Comparison of ENCODE assay signal across 22 cellular contexts in genomic region chr1:197914510-197914909, GRCh38. TPM values are rescaled to one million over a fixed set of nuclear protein-coding genes. Genes with fewer than 3 reads are reported as not detected.
DNase-seq lines count a peak whose midpoint lies in the region; ATAC-seq, FAIRE-seq and TF ChIP-seq lines count a peak whose summit lies in the region.
"Had no signal": no experiment of that assay in that cellular context is flagged by ENCODE, and none has a peak within 500 bp of the region (broad histone marks: within the 10 kb centered on the region; RNA-seq: fewer than 3 reads in every experiment).

No MANE protein-coding gene starts in this region.

- CTCF ChIA-PET in PC-3 (lab: Charles Lee): interaction anchor here (0.8 to 1.0 kb wide), 2 partner anchors 296 to 395 kb away, joined by 3 read pairs; no protein-coding TSS in a partner anchor
- CTCF ChIA-PET in H1 (lab: Charles Lee; ENCODE audit: partially characterized antibody): interaction anchor here (0.7 to 6.4 kb wide), 24 partner anchors 9 to 553 kb away, joined by 3 to 112 read pairs (median 4); partner anchors contain the start of gene C1orf53

- no peak overlapping the region for H3K18ac ChIP-seq in H1 (ENCODE audit: extremely low read depth, low read length)

- H3K56ac ChIP-seq in H1 (replicated peaks; ENCODE audit: insufficient read length, low read depth, low read length): no peak overlapping the region

- no peak for TF ChIP-seq RAD21 in H1 (IDR thresholded peaks at IDR 0.05 in 1 of 2, conservative IDR thresholded peaks at IDR 0.05 in 1 of 2; ENCODE audit: low read depth in 2 of 2, low read length in 2 of 2)

- 6% methylated on average over 5 of the region's 5 CpGs; no CpG with 5 or more reads in 1 of the 2 experiments for WGBS in H1 (ENCODE audit: extremely low coverage in 1 of 2, insufficient coverage in 1 of 2, insufficient read length in 1 of 2, insufficient replicate concordance in 2 of 2, low coverage in 1 of 2, low lambda C conversion rate in 2 of 2, missing lambda C conversion rate in 1 of 2), 2 experiments

- no peaks in the 10 kb centered on the region for H3K36me3 ChIP-seq in H7 (replicated peaks; ENCODE audit: control insufficient read depth, insufficient read depth, low read length)
- H3K36me3 ChIP-seq in PC-3 (ENCODE audit: low read depth, low read length): no peaks in the 10 kb centered on the region
- H3K36me3 ChIP-seq in H1 (ENCODE audit: control insufficient read depth in 2 of 4, insufficient read depth in 4 of 4, low read length in 3 of 4): no peaks in the 10 kb centered on the region; a peak in 1 of 8 replicates
- H3K36me3 ChIP-seq: BE2C, SJSA1 had no signal

- H3K14ac ChIP-seq in H1 (ENCODE audit: insufficient read length): no peak overlapping the region

- no peaks in the 10 kb centered on the region for H3K79me1 ChIP-seq in H1 (ENCODE audit: low read depth, low read length)

- BruUV-seq in PC-3 (replicated peaks; lab: Mats Ljungman, UMichigan): no TSS peak

- peaks cover 4% of the 10 kb centered on the region for H3K23me2 ChIP-seq in H1 (ENCODE audit: low read depth, low read length)

- POLR2A ChIA-PET in PC-3 (lab: Charles Lee; ENCODE audit: unreplicated experiment) (no interaction called here), H1 (lab: Charles Lee; ENCODE audit: partially characterized antibody) (interaction anchor here (3.5 kb wide), 1 partner anchor 11 kb away, joined by 27 read pairs; the partner anchor contains the start of gene C1orf53)

- H3K4me2 ChIP-seq in PC-3 (ENCODE audit: low read length): no peak overlapping the region
- peak overlapping the region; percentile 16 to 74; a peak in 2 of 4 replicates for H3K4me2 ChIP-seq in H1 (ENCODE audit: insufficient read depth in 1 of 2, low read depth in 2 of 2, low read length in 2 of 2)
- H3K4me2 ChIP-seq: KMS-11 had no signal

- peaks cover 100% of the 10 kb centered on the region for H3K27me3 Mint-ChIP-seq in nephron (ENCODE audit: low read depth)

- H3F3A ChIP-seq in PC-3 (ENCODE audit: low read length, unreplicated experiment): no peaks in the 10 kb centered on the region

- no peak overlapping the region for H2BK120ac ChIP-seq in H1 (replicated peaks; ENCODE audit: low read depth, low read length)

- peak overlapping the region; percentile 99; the same call in 1 of the 2 replicates for H2AFZ ChIP-seq in PC-3 (ENCODE audit: low read length)
- H2AFZ ChIP-seq in H1 (ENCODE audit: low read length): no peak overlapping the region

- no peak for TF ChIP-seq CTCF in PC-3 (conservative IDR thresholded peaks at IDR 0.05; ENCODE audit: low read depth, low read length)
- no peak for TF ChIP-seq CTCF in H1 (IDR thresholded peaks at IDR 0.05; ENCODE audit: control extremely low read depth in 1 of 3, insufficient read depth in 1 of 3, low read depth in 1 of 3, low read length in 3 of 3)
- TF ChIP-seq CTCF in nephron (IDR thresholded peaks at IDR 0.05; ENCODE audit: unreplicated experiment in 3 of 3): no peak

- H4K8ac ChIP-seq in H1 (ENCODE audit: extremely low read depth, insufficient read depth, low read length): no peak overlapping the region

- no peak for ATAC-seq in PC-3
- ATAC-seq in GM18858 (IDR thresholded peaks at IDR 0.05; ENCODE audit: unreplicated experiment): no peak
- ATAC-seq in HG03460 (IDR thresholded peaks at IDR 0.05; ENCODE audit: unreplicated experiment): no peak
- ATAC-seq in left cardiac atrium: no peak
- ATAC-seq: Right ventricle myocardium inferior had no signal

- H3K27ac ChIP-seq in PC-3 (ENCODE audit: low read length) (no peak overlapping the region), H1 (ENCODE audit: low read depth, low read length) (no peak overlapping the region)
- H3K27ac ChIP-seq: KMS-11, SJSA1 had no signal

- H3K27me3 ChIP-seq in H7 (ENCODE audit: control insufficient read depth, insufficient read depth, low read length) (peaks cover 100% of the 10 kb centered on the region), PC-3 (ENCODE audit: low read length) (no peaks in the 10 kb centered on the region), H1 (replicated peaks in 1 of 4; ENCODE audit: control insufficient read depth in 3 of 4, extremely low read depth in 1 of 4, insufficient read depth in 3 of 4, low read length in 3 of 4) (peaks cover 99 to 100% (median 100%) of the 10 kb centered on the region in 4 experiments)

- H3K4ac ChIP-seq in H1 (replicated peaks; ENCODE audit: insufficient read length, low read depth, low read length): no peak overlapping the region

- no peaks in the 10 kb centered on the region for H3K9me3 ChIP-seq in PC-3 (ENCODE audit: low read length)
- H3K9me3 ChIP-seq in H1 (ENCODE audit: insufficient read depth in 2 of 2, low read depth in 1 of 2, low read length in 1 of 2): no peaks in the 10 kb centered on the region
- H3K9me3 ChIP-seq: BE2C, SJSA1 had no signal

- H2BK12ac ChIP-seq in H1 (ENCODE audit: low read depth, low read length): no peak overlapping the region; the same call in 1 of the 2 replicates

- H4K20me1 ChIP-seq in PC-3 (ENCODE audit: low read length) (no peaks in the 10 kb centered on the region), H1 (replicated peaks in 1 of 2; ENCODE audit: control insufficient read depth in 1 of 2, insufficient read depth in 2 of 2, low read length in 2 of 2) (peaks cover 16 to 17% of the 10 kb centered on the region in 2 experiments)

- TF ChIP-seq POLR2A in H1 (IDR thresholded peaks at IDR 0.05; ENCODE audit: control extremely low read depth in 1 of 2, low read depth in 2 of 2, low read length in 2 of 2): no peak

- peaks cover 60% of the 10 kb centered on the region for H3K4me1 Mint-ChIP-seq in nephron

- intact Hi-C loops in PC-3 (cut with micrococcal nuclease) (loop anchor here (2.0 to 10.0 kb wide), 2 partner anchors 300 to 770 kb away; no protein-coding TSS in a partner anchor), left cardiac atrium (cut with DNase I) (no loop called here)

- no peak overlapping the region for H4K5ac ChIP-seq in H1 (ENCODE audit: insufficient read length, low read depth, low read length)

- H2BK5ac ChIP-seq in H1 (ENCODE audit: low read depth, low read length): no peak overlapping the region

- FAIRE-seq in H1 (lab: Jason Lieb, UNC): no peak
- FAIRE-seq: HTR-8/SVneo had no signal

- H3K36me3 Mint-ChIP-seq in nephron (ENCODE audit: low read depth): no peaks in the 10 kb centered on the region

- H3K4me3 Mint-ChIP-seq in nephron: peak overlapping the region in 2 of 3 experiments; percentile 19 to 22

- no peak overlapping the region for H2BK20ac ChIP-seq in H1 (ENCODE audit: low read length)

- H3K79me2 ChIP-seq in PC-3 (ENCODE audit: low read length): no peaks in the 10 kb centered on the region
- H3K79me2 ChIP-seq in H1 (ENCODE audit: control insufficient read depth in 1 of 2, insufficient read depth in 2 of 2, low read length in 2 of 2): no peaks in the 10 kb centered on the region

- no peaks in the 10 kb centered on the region for H3K9me2 ChIP-seq in PC-3 (replicated peaks; ENCODE audit: low read length)

- H3K27ac Mint-ChIP-seq in nephron: no peak overlapping the region

- H3K4me3 ChIP-seq in H7 (ENCODE audit: insufficient read depth, low read depth, low read length): no peak overlapping the region
- H3K4me3 ChIP-seq in PC-3 (ENCODE audit: low read length): no peak overlapping the region
- no peak overlapping the region for H3K4me3 ChIP-seq in H1 (ENCODE audit: extremely low read depth in 1 of 4, insufficient read depth in 2 of 4, low read depth in 3 of 4, low read length in 4 of 4)
- H3K4me3 ChIP-seq: SJSA1 had no signal

- H3K23ac ChIP-seq in H1 (ENCODE audit: insufficient read length): no peak overlapping the region

- no peak overlapping the region for H3K9ac ChIP-seq in PC-3 (ENCODE audit: low read length)
- no peak overlapping the region for H3K9ac ChIP-seq in H1 (replicated peaks in 1 of 4; ENCODE audit: extremely low read depth in 1 of 4, low read depth in 3 of 4, low read length in 3 of 4)
- H3K9ac ChIP-seq: KMS-11 had no signal

- H4K91ac ChIP-seq in H1 (replicated peaks; ENCODE audit: insufficient read length, low read length): no peak overlapping the region

- H2BK15ac ChIP-seq in H1 (ENCODE audit: low read length): no peak overlapping the region

- TF ChIP-seq EP300 in H1 (IDR thresholded peaks at IDR 0.05; ENCODE audit: borderline replicate concordance in 1 of 2, low read depth in 2 of 2, low read length in 2 of 2): no peak

- H2AK5ac ChIP-seq in H1 (ENCODE audit: low read depth, low read length): no peak overlapping the region

- peaks cover 4% of the 10 kb centered on the region; the same call in 1 of the 2 replicates for H3K4me1 ChIP-seq in PC-3 (ENCODE audit: insufficient read depth, low read length)
- peaks cover 16 to 56% (median 30%) of the 10 kb centered on the region in 4 experiments for H3K4me1 ChIP-seq in H1 (replicated peaks in 1 of 4; ENCODE audit: control insufficient read depth in 3 of 4, insufficient read depth in 4 of 4, low read length in 3 of 4)
- H3K4me1 ChIP-seq: BE2C had no signal

- no peaks in the 10 kb centered on the region for H3K9me3 Mint-ChIP-seq in nephron

- DNase-seq in H7 (peak; percentile 44), PC-3 (no peak), H1 (ENCODE audit: low read depth in 1 of 2, low spot score in 2 of 2) (peak in 1 of 2 experiments; percentile 56), NCI-H1694 treated with DMSO at 0.1 percent for 48 hours (lab: John Stamatoyannopoulos, UW) (no peak), left cardiac atrium (no peak)
- DNase-seq: BE2C, GOT3, NCI-H146, NCI-H2029 treated with DMSO at 0.1 percent for 48 hours, NCI-H2171, NCI-H345, NCI-H524 treated with DMSO at 0.1 percent for 48 hours, OCI-M1, SW 1271 had no signal

RNA-seq across cellular contexts. Expression of gene LHX9, which starts 2.7 kb away (rescaled TPM):
- 0.03 TPM in 1 of 2 replicates, not detected in the other for total RNA-seq in H7 (2014; rRNA removed; shearing (Covaris generic))
- total RNA-seq in PC-3 (2014; rRNA removed) (0.12 and 0.80 TPM in 2 replicates), left cardiac atrium (under 1 TPM; 0.26 to 0.74 TPM)
- not detected in 2 replicates for total RNA-seq in H1 (2021; fragmentation: NEBNext Ultra II Directional; extraction: Animal tissue kit (Norgen Biotek cat#: 25700))
- not detected in 2 replicates for polyA plus RNA-seq in H1 (2011; rRNA removed)
- polyA plus RNA-seq in H1 (2011; cell fraction: cytosol; rRNA removed): not detected
- polyA plus RNA-seq in H1 (2011; cell fraction: nucleus; rRNA removed): not detected
- polyA plus RNA-seq in H1 (2012, experiment 1 of 2): not detected in 4 replicates
- not detected for polyA plus RNA-seq in H1 (2012, experiment 2 of 2)
- under 0.01 TPM for polyA plus RNA-seq in H1 (2013, experiment 1 of 2)
- 0.02 TPM for polyA plus RNA-seq in H1 (2013, experiment 2 of 2)
- polyA minus RNA-seq in H1 (2011; rRNA and poly(A)+ RNA removed): not detected in 2 replicates
- not detected for polyA minus RNA-seq in H1 (2011; cell fraction: cytosol; rRNA and poly(A)+ RNA removed)
- polyA minus RNA-seq in H1 (2011; cell fraction: nucleus; rRNA and poly(A)+ RNA removed): not detected
- total RNA-seq: A673 had no signal

RNA-seq across cellular contexts. Expression of gene C1orf53, which starts 12.1 kb away (rescaled TPM):
- total RNA-seq in H7 (2014; rRNA removed; shearing (Covaris generic)): 0.48 and 0.70 TPM in 2 replicates
- total RNA-seq in PC-3 (2014; rRNA removed) (4.3 and 10.4 TPM in 2 replicates), left cardiac atrium (1 to 10 TPM; 5.1 to 6.0 TPM)
- 0.56 and 0.80 TPM in 2 replicates for total RNA-seq in H1 (2021; fragmentation: NEBNext Ultra II Directional; extraction: Animal tissue kit (Norgen Biotek cat#: 25700))
- polyA plus RNA-seq in H1 (2011; rRNA removed): 1.3 and 1.8 TPM in 2 replicates
- polyA plus RNA-seq in H1 (2011; cell fraction: cytosol; rRNA removed): 1.2 TPM
- 0.91 TPM for polyA plus RNA-seq in H1 (2011; cell fraction: nucleus; rRNA removed)
- polyA plus RNA-seq in H1 (2012, experiment 1 of 2): 0.92 to 1.1 TPM (median 0.95 TPM) in 3 of 4 replicates, not detected in the other
- 2.7 TPM for polyA plus RNA-seq in H1 (2012, experiment 2 of 2)
- 1.8 TPM for polyA plus RNA-seq in H1 (2013, experiment 1 of 2)
- polyA plus RNA-seq in H1 (2013, experiment 2 of 2): 1.4 TPM
- 0.63 TPM in 1 of 2 replicates, not detected in the other for polyA minus RNA-seq in H1 (2011; rRNA and poly(A)+ RNA removed)
- polyA minus RNA-seq in H1 (2011; cell fraction: cytosol; rRNA and poly(A)+ RNA removed): not detected
- not detected for polyA minus RNA-seq in H1 (2011; cell fraction: nucleus; rRNA and poly(A)+ RNA removed)
